Comparison of ENCODE assay signal across 10 cellular contexts in the genomic region with DNA sequence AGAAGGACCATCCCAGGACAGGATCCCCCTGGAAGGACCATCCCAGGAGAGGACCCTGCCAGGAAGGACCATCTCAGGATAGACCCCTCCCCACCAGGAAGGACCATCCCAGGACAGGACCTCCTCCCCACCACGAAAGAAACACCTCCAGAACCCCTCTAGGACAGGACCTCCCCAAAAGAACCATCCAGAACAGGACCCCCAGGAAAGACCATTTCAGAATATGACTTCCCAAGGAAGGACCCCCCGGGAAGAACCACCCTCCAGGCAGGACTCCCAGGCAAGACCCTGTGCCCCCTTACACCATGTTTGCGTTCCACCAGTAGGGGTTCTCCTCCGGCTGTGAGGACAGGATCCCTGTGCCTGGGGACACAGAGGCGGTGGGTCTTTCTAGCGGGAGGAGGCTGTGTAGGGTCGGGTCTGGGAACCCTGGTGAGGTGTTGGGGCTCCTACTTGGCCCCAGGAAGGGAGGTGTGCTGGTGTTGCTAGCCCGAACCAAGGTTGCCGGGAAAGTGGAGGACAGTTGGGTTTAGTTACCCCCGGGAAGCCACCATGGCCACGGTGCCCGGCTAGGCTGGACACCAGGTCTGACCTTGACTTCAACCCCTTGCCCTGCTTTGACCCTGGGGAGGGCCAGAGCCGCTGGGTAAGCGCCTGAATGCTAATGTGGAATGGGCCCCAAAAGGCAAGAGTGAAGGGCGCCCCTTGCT. TPM values are rescaled to one million over a fixed set of nuclear protein-coding genes. Genes with fewer than 3 reads are reported as not detected.
DNase-seq lines count a peak whose midpoint lies in the region; ATAC-seq and TF ChIP-seq lines count a peak whose summit lies in the region.
"Had no signal": no experiment of that assay in that cellular context is flagged by ENCODE, and none has a peak within 500 bp of the region (broad histone marks: within the 10 kb centered on the region; RNA-seq: fewer than 3 reads in every experiment).

No MANE protein-coding gene starts in this region.

- no peaks in the 10 kb centered on the region for H3F3A ChIP-seq in OCI-LY1 (ENCODE audit: insufficient read depth, low read length)

- H3K4me3 Mint-ChIP-seq in activated CD4-positive, alpha-beta T cell treated with anti-CD3 and anti-CD28 coated beads, Interleukin-2, amount 10 ng/mL, durations not matched to agents 24 days and 14 days, result peak overlapping the region; percentile 65
- peak overlapping the region; percentile 63 to 68 for H3K4me3 Mint-ChIP-seq in effector memory CD8-positive, alpha-beta T cell

- H3K27me3 Mint-ChIP-seq in activated CD4-positive, alpha-beta T cell treated with anti-CD3 and anti-CD28 coated beads, Interleukin-2, amount 10 ng/mL, durations not matched to agents 24 days and 14 days, result peaks cover 32% of the 10 kb centered on the region
- peaks cover 19 to 44% of the 10 kb centered on the region in 2 donors for H3K27me3 Mint-ChIP-seq in effector memory CD8-positive, alpha-beta T cell

- H3K4me2 ChIP-seq in OCI-LY1 (ENCODE audit: low read length) (peak overlapping the region; percentile 67; the same call in 1 of the 2 replicates), parathyroid adenoma (ENCODE audit: low read length) (peak overlapping the region; percentile 72)

- H3K9me3 ChIP-seq in OCI-LY1 (ENCODE audit: low read length) (no peaks in the 10 kb centered on the region), parathyroid adenoma (ENCODE audit: control insufficient read depth, low read length) (no peaks in the 10 kb centered on the region)

- no peak for DNase-seq in activated CD4-positive, alpha-beta T cell treated with anti-CD3 and anti-CD28 coated beads, Interleukin-2, amount 10 ng/mL, durations not matched to agents 24 days and 14 days
- DNase-seq in activated CD4-positive, alpha-beta T cell treated with anti-CD3 and anti-CD28 coated beads, Interleukin-2, amount 50 U/mL, for 1 hour, result no peak
- DNase-seq in effector memory CD8-positive, alpha-beta T cell, result no peak
- DNase-seq in HT-29 (ENCODE audit: low spot score), result no peak
- DNase-seq in NCI-H1417 (lab: John Stamatoyannopoulos, UW), result no peak
- DNase-seq: NCI-H510A had no signal

- H3K36me3 ChIP-seq in OCI-LY1 (ENCODE audit: insufficient read depth, low read length), result no peaks in the 10 kb centered on the region
- no peaks in the 10 kb centered on the region for H3K36me3 ChIP-seq in parathyroid adenoma (ENCODE audit: control insufficient read depth, insufficient read depth, low read length)

- TF ChIP-seq CTCF in OCI-LY1 (IDR thresholded peaks at IDR 0.05; ENCODE audit: low read length) (no peak), parathyroid adenoma (IDR thresholded peaks at IDR 0.05) (no peak)

- H3K9me2 ChIP-seq in OCI-LY1 (ENCODE audit: low read depth, low read length), result no peaks in the 10 kb centered on the region

- peak overlapping the region; percentile 53 for H3K27ac Mint-ChIP-seq in activated CD4-positive, alpha-beta T cell treated with anti-CD3 and anti-CD28 coated beads, Interleukin-2, amount 10 ng/mL, durations not matched to agents 24 days and 14 days
- no peak overlapping the region for H3K27ac Mint-ChIP-seq in effector memory CD8-positive, alpha-beta T cell

- H3K27ac ChIP-seq in OCI-LY1 (ENCODE audit: low read depth, low read length, poor library complexity, severe bottlenecking) (no peak overlapping the region), parathyroid adenoma (no peak overlapping the region)

- no peaks in the 10 kb centered on the region for H3K79me2 ChIP-seq in OCI-LY1 (ENCODE audit: insufficient read depth, low read length)
- H3K79me2 ChIP-seq in parathyroid adenoma, result no peaks in the 10 kb centered on the region

- H3K4me3 ChIP-seq in OCI-LY1 (ENCODE audit: low read depth, low read length, poor library complexity, severe bottlenecking) (no peak overlapping the region), parathyroid adenoma (ENCODE audit: low read depth, low read length) (peak overlapping the region; percentile 57)

- H3K4me1 ChIP-seq in OCI-LY1 (ENCODE audit: insufficient read depth, low read length, severe bottlenecking), result peaks cover 10% of the 10 kb centered on the region
- H3K4me1 ChIP-seq in parathyroid adenoma, result no peaks in the 10 kb centered on the region

- ATAC-seq in effector memory CD8-positive, alpha-beta T cell (replicated peaks), result no peak
- no peak for ATAC-seq in HG03139 (IDR thresholded peaks at IDR 0.05; ENCODE audit: unreplicated experiment)

- peaks cover 24% of the 10 kb centered on the region; the same call in 1 of the 2 replicates for H3K27me3 ChIP-seq in OCI-LY1 (ENCODE audit: insufficient read depth, low read length)
- no peaks in the 10 kb centered on the region for H3K27me3 ChIP-seq in parathyroid adenoma (ENCODE audit: control insufficient read depth, insufficient read depth, low read length)

- H2AFZ ChIP-seq in OCI-LY1 (ENCODE audit: low read length) (no peak overlapping the region), parathyroid adenoma (peak overlapping the region; percentile 67)

- H4K20me1 ChIP-seq in OCI-LY1 (ENCODE audit: insufficient read depth, low read length), result no peaks in the 10 kb centered on the region

- H3K4me1 Mint-ChIP-seq in activated CD4-positive, alpha-beta T cell treated with anti-CD3 and anti-CD28 coated beads, Interleukin-2, amount 10 ng/mL, durations not matched to agents 24 days and 14 days, result peaks cover 3% of the 10 kb centered on the region
- H3K4me1 Mint-ChIP-seq in effector memory CD8-positive, alpha-beta T cell (ENCODE audit: low read depth in 2 of 2), result peaks cover 0 to 2% of the 10 kb centered on the region in 2 donors

- no peaks in the 10 kb centered on the region for H3K9me3 Mint-ChIP-seq in activated CD4-positive, alpha-beta T cell treated with anti-CD3 and anti-CD28 coated beads, Interleukin-2, amount 10 ng/mL, durations not matched to agents 24 days and 14 days
- H3K9me3 Mint-ChIP-seq in effector memory CD8-positive, alpha-beta T cell, result no peaks in the 10 kb centered on the region

- H3K9ac ChIP-seq in OCI-LY1 (ENCODE audit: low read length) (no peak overlapping the region), parathyroid adenoma (no peak overlapping the region)

- intact Hi-C loops in activated CD4-positive, alpha-beta T cell treated with anti-CD3 and anti-CD28 coated beads, Interleukin-2, amount 10 ng/mL, durations not matched to agents 24 days and 14 days (cut with micrococcal nuclease), result loop anchor here (1.0 to 10.0 kb wide), 2 partner anchors 63 to 196 kb away; no protein-coding TSS in a partner anchor

- H3K36me3 Mint-ChIP-seq in activated CD4-positive, alpha-beta T cell treated with anti-CD3 and anti-CD28 coated beads, Interleukin-2, amount 10 ng/mL, durations not matched to agents 24 days and 14 days (ENCODE audit: low read depth), result no peaks in the 10 kb centered on the region
- no peaks in the 10 kb centered on the region for H3K36me3 Mint-ChIP-seq in effector memory CD8-positive, alpha-beta T cell (ENCODE audit: insufficient read depth)

RNA-seq across cellular contexts. Expression of gene NOTUM, which starts 2.2 kb away (rescaled TPM):
- total RNA-seq in activated CD4-positive, alpha-beta T cell treated with anti-CD3 and anti-CD28 coated beads, Interleukin-2, amount 10 ng/mL, durations not matched to agents 24 days and 14 days, result 1.7 and 1.8 TPM in 2 replicates
- 1.3 and 2.0 TPM in 2 replicates for total RNA-seq in HT-29 (2014; rRNA removed; shearing (Covaris generic))
- total RNA-seq: right cardiac atrium had no signal

RNA-seq across cellular contexts. Expression of gene MYADML2, which starts 11.8 kb away (rescaled TPM):
- not detected in 2 replicates for total RNA-seq in activated CD4-positive, alpha-beta T cell treated with anti-CD3 and anti-CD28 coated beads, Interleukin-2, amount 10 ng/mL, durations not matched to agents 24 days and 14 days
- total RNA-seq in HT-29 (2014; rRNA removed; shearing (Covaris generic)), result not detected in 2 replicates

RNA-seq across cellular contexts. Expression of gene ASPSCR1, which starts 18.6 kb away (rescaled TPM):
- total RNA-seq in activated CD4-positive, alpha-beta T cell treated with anti-CD3 and anti-CD28 coated beads, Interleukin-2, amount 10 ng/mL, durations not matched to agents 24 days and 14 days, result 35.1 and 37.3 TPM in 2 replicates
- total RNA-seq in HT-29 (2014; rRNA removed; shearing (Covaris generic)), result 66.6 and 85.0 TPM in 2 replicates

RNA-seq across cellular contexts. Expression of gene PYCR1, which starts 21.7 kb away (rescaled TPM):
- total RNA-seq in activated CD4-positive, alpha-beta T cell treated with anti-CD3 and anti-CD28 coated beads, Interleukin-2, amount 10 ng/mL, durations not matched to agents 24 days and 14 days, result 136 and 138 TPM in 2 replicates
- 255 and 273 TPM in 2 replicates for total RNA-seq in HT-29 (2014; rRNA removed; shearing (Covaris generic))

RNA-seq across cellular contexts. Expression of gene MAFG, which starts 31.3 kb away (rescaled TPM):
- 32.5 and 33.3 TPM in 2 replicates for total RNA-seq in activated CD4-positive, alpha-beta T cell treated with anti-CD3 and anti-CD28 coated beads, Interleukin-2, amount 10 ng/mL, durations not matched to agents 24 days and 14 days
- 42.8 and 45.5 TPM in 2 replicates for total RNA-seq in HT-29 (2014; rRNA removed; shearing (Covaris generic))
